Comparison of ENCODE assay signal across 14 cellular contexts in the genomic region with DNA sequence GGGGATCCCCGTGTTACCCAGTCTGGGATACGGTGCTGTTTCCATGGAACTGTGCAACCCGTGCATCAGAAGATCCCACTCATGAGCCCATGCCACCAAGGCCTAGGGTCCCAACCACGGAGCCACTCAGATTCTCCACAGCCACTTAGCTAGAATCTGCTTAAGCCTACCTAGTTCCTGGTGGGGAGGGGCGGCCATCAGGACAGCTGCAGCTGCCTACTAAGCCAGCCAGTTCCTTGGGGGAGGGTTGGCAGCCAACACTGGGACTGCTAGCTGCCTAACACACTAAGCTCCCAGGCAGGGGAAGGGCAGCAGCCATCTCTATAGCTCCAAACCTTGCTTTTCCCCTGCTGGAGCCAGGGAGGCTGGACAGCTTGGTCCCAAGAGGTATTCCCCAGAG.
DNase-seq lines count a peak whose midpoint lies in the region; ATAC-seq and TF ChIP-seq lines count a peak whose summit lies in the region.
"Had no signal": no experiment of that assay in that cellular context is flagged by ENCODE, and none has a peak within 500 bp of the region (broad histone marks: within the 10 kb centered on the region; RNA-seq: fewer than 3 reads in every experiment).

No MANE protein-coding gene starts in this region.

- no peaks in the 10 kb centered on the region for H4K20me1 ChIP-seq in DND-41 (ENCODE audit: insufficient read depth, low read length)

- ATAC-seq in DND-41 (ENCODE audit: insufficient read depth, low read depth) (peak; percentile 27; the same call in 1 of the 3 replicates), GM18519 (IDR thresholded peaks at IDR 0.05; ENCODE audit: low FRiP score, unreplicated experiment) (no peak), GM18858 (IDR thresholded peaks at IDR 0.05; ENCODE audit: unreplicated experiment) (no peak)
- ATAC-seq: HepG2 had no signal

- no peak overlapping the region for H3K27ac ChIP-seq in DND-41 (ENCODE audit: low read length)
- H3K27ac ChIP-seq in sigmoid colon: no peak overlapping the region
- H3K27ac ChIP-seq: C4-2B had no signal

- 80 to 86% methylated on average over 5 of the region's 5 CpGs for WGBS in sigmoid colon, 2 donors

- no peak for TF ChIP-seq EP300 in sigmoid colon (IDR thresholded peaks at IDR 0.05)

- no peak for TF ChIP-seq POLR2A in sigmoid colon (IDR thresholded peaks at IDR 0.05)

- no peak for TF ChIP-seq CTCF in BE2C (IDR thresholded peaks at IDR 0.05; ENCODE audit: low read depth, low read length)
- TF ChIP-seq CTCF in DND-41 (IDR thresholded peaks at IDR 0.05; ENCODE audit: borderline replicate concordance, extremely low read depth, low read length, poor library complexity, severe bottlenecking): no peak
- TF ChIP-seq CTCF in sigmoid colon (IDR thresholded peaks at IDR 0.05): no peak

- peak; percentile 16 for DNase-seq in BE2C
- DNase-seq in DND-41: peak; percentile 8
- DNase-seq in NCI-H82 treated with DMSO at 0.1 percent for 48 hours (lab: John Stamatoyannopoulos, UW; ENCODE audit: unreplicated experiment): peak; percentile 6
- peak; percentile 48 for DNase-seq in sigmoid colon
- DNase-seq in NCI-H2081 (lab: John Stamatoyannopoulos, UW): no peak
- DNase-seq: CD4-positive, alpha-beta memory T cell; DMS79; EL; HCEC 1CT; HFFc6 had no signal

- no peak overlapping the region for H3K9ac ChIP-seq in DND-41 (ENCODE audit: low read depth, low read length)

- intact Hi-C loops in sigmoid colon (cut with DNase I): no loop called here

- no peaks in the 10 kb centered on the region for H3K36me3 ChIP-seq in BE2C
- H3K36me3 ChIP-seq in DND-41 (ENCODE audit: insufficient read depth, low read length): no peaks in the 10 kb centered on the region
- H3K36me3 ChIP-seq in sigmoid colon: no peaks in the 10 kb centered on the region

- H3K4me2 ChIP-seq in DND-41 (ENCODE audit: insufficient read depth, low read length): no peak overlapping the region

- H3K27me3 ChIP-seq in BE2C (no peaks in the 10 kb centered on the region), DND-41 (ENCODE audit: insufficient read depth, low read length, poor library complexity) (no peaks in the 10 kb centered on the region), sigmoid colon (no peaks in the 10 kb centered on the region)

- H3K4me3 ChIP-seq in BE2C (ENCODE audit: low read depth, low read length) (no peak overlapping the region), DND-41 (ENCODE audit: low read depth in 1 of 2, low read length in 2 of 2) (no peak overlapping the region), sigmoid colon (no peak overlapping the region)

- no peaks in the 10 kb centered on the region for H3K9me3 ChIP-seq in BE2C
- H3K9me3 ChIP-seq in DND-41 (ENCODE audit: insufficient read depth, low read length, severe bottlenecking): no peaks in the 10 kb centered on the region
- H3K9me3 ChIP-seq in sigmoid colon: no peaks in the 10 kb centered on the region

- H3K4me1 ChIP-seq in BE2C (peaks cover 4% of the 10 kb centered on the region; the same call in 1 of the 2 replicates), DND-41 (ENCODE audit: insufficient read depth, low read length) (no peaks in the 10 kb centered on the region), sigmoid colon (no peaks in the 10 kb centered on the region)

- H2AFZ ChIP-seq in DND-41 (ENCODE audit: low read depth, low read length): no peak overlapping the region

- no peaks in the 10 kb centered on the region for H3K79me2 ChIP-seq in DND-41 (ENCODE audit: insufficient read depth, low read length)

Comparison
In these comparisons a context has a peak if more than half of its experiments do, and no peak if none do; other contexts are left out.
1. DNase-seq: peak in BE2C (single experiment), DND-41 (single experiment), NCI-H82 treated with DMSO at 0.1 percent for 48 hours (single experiment) and sigmoid colon (single experiment); none in NCI-H2081 (0 of 2).